Comparison of ENCODE assay signal across 8 cellular contexts in the genomic region with DNA sequence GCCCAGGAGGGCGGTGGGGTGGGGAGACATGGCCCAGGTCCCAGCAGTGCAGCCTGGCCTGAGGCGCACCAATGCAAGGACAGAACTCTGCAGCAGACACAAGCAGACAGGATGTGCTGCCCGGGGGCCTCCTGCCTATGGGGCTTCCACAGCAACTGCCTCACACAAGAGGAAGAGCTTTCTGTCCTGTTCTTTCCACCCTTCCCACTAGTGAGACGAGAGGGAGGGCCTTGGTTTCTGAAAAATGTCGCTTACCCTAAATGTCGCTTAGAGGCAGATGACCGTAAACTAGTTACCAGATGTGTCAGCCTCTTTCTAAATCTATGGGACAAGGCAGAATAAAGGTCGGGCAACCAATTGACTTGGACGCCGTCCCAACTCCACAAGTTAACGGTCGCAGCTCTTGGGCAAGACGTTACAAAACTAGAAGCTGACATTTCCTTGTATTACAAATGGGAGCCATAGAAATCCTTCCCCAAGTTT. TPM values are rescaled to one million over a fixed set of nuclear protein-coding genes. Genes with fewer than 3 reads are reported as not detected.
DNase-seq lines count a peak whose midpoint lies in the region; ATAC-seq and TF ChIP-seq lines count a peak whose summit lies in the region.

A gene with protein sequence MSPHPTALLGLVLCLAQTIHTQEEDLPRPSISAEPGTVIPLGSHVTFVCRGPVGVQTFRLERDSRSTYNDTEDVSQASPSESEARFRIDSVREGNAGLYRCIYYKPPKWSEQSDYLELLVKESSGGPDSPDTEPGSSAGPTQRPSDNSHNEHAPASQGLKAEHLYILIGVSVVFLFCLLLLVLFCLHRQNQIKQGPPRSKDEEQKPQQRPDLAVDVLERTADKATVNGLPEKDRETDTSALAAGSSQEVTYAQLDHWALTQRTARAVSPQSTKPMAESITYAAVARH (minus strand): TSS at position 157 of the 483 bp plus-strand sequence. CDS start 127 bp downstream, at position 30.

- H3K36me3 Mint-ChIP-seq in type B pancreatic cell: no peaks in the 10 kb centered on the region

- H3K36me3 ChIP-seq in skeletal muscle tissue (ENCODE audit: control insufficient read depth in 3 of 3, insufficient read depth in 3 of 3, low read length in 3 of 3): no peaks in the 10 kb centered on the region

- no peak within 1 kb of the TSS for H3K4me3 Mint-ChIP-seq in type B pancreatic cell

- H3K27ac ChIP-seq in skeletal muscle tissue (ENCODE audit: low read depth, low read length): peak within 1 kb of the TSS; percentile 44

- H3K27ac Mint-ChIP-seq in type B pancreatic cell: no peak within 1 kb of the TSS

- H3K9me3 Mint-ChIP-seq in type B pancreatic cell: no peaks in the 10 kb centered on the region

- H3K4me1 ChIP-seq in skeletal muscle tissue (ENCODE audit: control insufficient read depth in 3 of 3, insufficient read depth in 3 of 3, low read length in 3 of 3): no peaks in the 10 kb centered on the region

- H3K9ac ChIP-seq in skeletal muscle tissue (ENCODE audit: low read depth in 1 of 3, low read length in 3 of 3): no peak within 1 kb of the TSS

- TF ChIP-seq CTCF in type B pancreatic cell (conservative IDR thresholded peaks at IDR 0.05): no peak

- ATAC-seq in GM21515 (IDR thresholded peaks at IDR 0.05; ENCODE audit: unreplicated experiment) (no peak), HG02852 (IDR thresholded peaks at IDR 0.05; ENCODE audit: unreplicated experiment) (no peak)

- no peaks in the 10 kb centered on the region for H3K4me1 Mint-ChIP-seq in type B pancreatic cell (ENCODE audit: unreplicated experiment)

- DNase-seq in GDM1 (lab: John Stamatoyannopoulos, UW) (peak; percentile 86), iPS-NIHi11 (ENCODE audit: low spot score) (no peak), type B pancreatic cell (ENCODE audit: extremely low spot score, unreplicated experiment) (no peak)
- peak; percentile 37 to 55 for DNase-seq in activated CD4-positive, alpha-beta T cell treated with anti-CD3 and anti-CD28 coated beads for 4 hours
- DNase-seq in effector CD4-positive, alpha-beta T cell: peak; percentile 26

- peaks cover 0 to 2% (median 0%) of the 10 kb centered on the region in 3 donors for H3K9me3 ChIP-seq in skeletal muscle tissue (ENCODE audit: control insufficient read depth in 3 of 3, low read length in 3 of 3)

- peak within 1 kb of the TSS in 1 of 3 donors; percentile 19 for H3K4me3 ChIP-seq in skeletal muscle tissue (ENCODE audit: low read length in 3 of 3)

- H3K27me3 Mint-ChIP-seq in type B pancreatic cell: peaks cover 9% of the 10 kb centered on the region

- H3K27me3 ChIP-seq in skeletal muscle tissue (ENCODE audit: control insufficient read depth in 3 of 3, insufficient read depth in 3 of 3, low read length in 3 of 3): no peaks in the 10 kb centered on the region

RNA-seq across cellular contexts. Expression of the gene that starts here (rescaled TPM):
- total RNA-seq in skeletal muscle tissue: 8.4 TPM
- not detected in 2 replicates for total RNA-seq in type B pancreatic cell (ENCODE audit: low replicate concordance)

Comparison
In these comparisons a context has a peak if more than half of its experiments do, and no peak if none do; other contexts are left out.
1. DNase-seq: peak in GDM1 (single experiment), activated CD4-positive, alpha-beta T cell treated with anti-CD3 and anti-CD28 coated beads for 4 hours (2 of 2) and effector CD4-positive, alpha-beta T cell (single experiment); none in iPS-NIHi11 (single experiment) and type B pancreatic cell (single experiment).